ENCODE assay signal across 17 cellular contexts in genomic region chr22:20584029-20584871, GRCh38.
DNase-seq lines count a peak whose midpoint lies in the region; ATAC-seq and TF ChIP-seq lines count a peak whose summit lies in the region.
"Had no signal": no experiment of that assay in that cellular context is flagged by ENCODE, and none has a peak within 500 bp of the region (broad histone marks: within the 10 kb centered on the region; RNA-seq: fewer than 3 reads in every experiment).

No MANE protein-coding gene starts in this region.

- peak overlapping the region; percentile 25 for H3K27ac Mint-ChIP-seq in activated CD8-positive, alpha-beta T cell treated with anti-CD3 and anti-CD28 coated beads, Interleukin-2, amount 10 ng/mL, durations not matched to agents 7 days and 5 days
- no peak overlapping the region for H3K27ac Mint-ChIP-seq in activated CD8-positive, alpha-beta T cell treated with anti-CD3 and anti-CD28 coated beads for 36 hours
- H3K27ac Mint-ChIP-seq in immature natural killer cell: peak overlapping the region; percentile 49 to 75 (median 55)

- ATAC-seq in activated CD8-positive, alpha-beta T cell treated with anti-CD3 and anti-CD28 coated beads, Interleukin-2, amount 10 ng/mL, durations not matched to agents 7 days and 5 days: no peak
- ATAC-seq in activated CD8-positive, alpha-beta T cell treated with anti-CD3 and anti-CD28 coated beads for 36 hours: no peak
- ATAC-seq in right cardiac atrium (no peak), HG02981 (IDR thresholded peaks at IDR 0.05; ENCODE audit: unreplicated experiment) (no peak), HG03159 (IDR thresholded peaks at IDR 0.05; ENCODE audit: unreplicated experiment) (no peak)
- ATAC-seq: GM12878 had no signal

- H3K4me1 Mint-ChIP-seq in activated CD8-positive, alpha-beta T cell treated with anti-CD3 and anti-CD28 coated beads, Interleukin-2, amount 10 ng/mL, durations not matched to agents 7 days and 5 days (ENCODE audit: low read depth): peaks cover 5% of the 10 kb centered on the region
- peaks cover 17% of the 10 kb centered on the region for H3K4me1 Mint-ChIP-seq in activated CD8-positive, alpha-beta T cell treated with anti-CD3 and anti-CD28 coated beads for 36 hours (ENCODE audit: low read depth)
- H3K4me1 Mint-ChIP-seq in immature natural killer cell: peaks cover 27 to 29% of the 10 kb centered on the region in 2 donors

- H3K4me1 ChIP-seq in left ventricle myocardium inferior (peaks cover 10% of the 10 kb centered on the region), right cardiac atrium (ENCODE audit: control insufficient read depth, insufficient read depth, low read length) (no peaks in the 10 kb centered on the region)
- H3K4me1 ChIP-seq: Caco-2 had no signal

- CTCF ChIA-PET in activated CD8-positive, alpha-beta T cell treated with anti-CD3 and anti-CD28 coated beads, Interleukin-2, amount 10 ng/mL, durations not matched to agents 7 days and 5 days (lab: Charles Lee): interaction anchor here (1.3 to 1.8 kb wide), 3 partner anchors 15 to 33 kb away, joined by 3 to 7 read pairs (median 6); no protein-coding TSS in a partner anchor
- CTCF ChIA-PET in activated CD8-positive, alpha-beta T cell treated with anti-CD3 and anti-CD28 coated beads for 36 hours (lab: Charles Lee): interaction anchor here (1.0 kb wide), 1 partner anchor 10 kb away, joined by 3 read pairs; no protein-coding TSS in a partner anchor

- H3K27me3 ChIP-seq in left ventricle myocardium inferior (ENCODE audit: low read depth) (no peaks in the 10 kb centered on the region), right cardiac atrium (ENCODE audit: control insufficient read depth, insufficient read depth) (no peaks in the 10 kb centered on the region)
- H3K27me3 ChIP-seq: BLaER1 treated with 17β-estradiol and CSF1 and Interleukin-3, amounts not matched to agents 10 nM and 100 nM had no signal

- peaks cover 37% of the 10 kb centered on the region for H3K36me3 Mint-ChIP-seq in activated CD8-positive, alpha-beta T cell treated with anti-CD3 and anti-CD28 coated beads, Interleukin-2, amount 10 ng/mL, durations not matched to agents 7 days and 5 days (ENCODE audit: low read depth)
- peaks cover 6% of the 10 kb centered on the region for H3K36me3 Mint-ChIP-seq in activated CD8-positive, alpha-beta T cell treated with anti-CD3 and anti-CD28 coated beads for 36 hours (ENCODE audit: low read depth)
- peaks cover 3 to 16% (median 11%) of the 10 kb centered on the region in 3 donors for H3K36me3 Mint-ChIP-seq in immature natural killer cell

- peaks cover 72% of the 10 kb centered on the region for H3K36me3 ChIP-seq in left ventricle myocardium inferior

- no peak for TF ChIP-seq CTCF in activated CD8-positive, alpha-beta T cell treated with anti-CD3 and anti-CD28 coated beads for 36 hours (IDR thresholded peaks at IDR 0.05)
- TF ChIP-seq CTCF in left ventricle myocardium inferior (IDR thresholded peaks at IDR 0.05; ENCODE audit: borderline replicate concordance): no peak

- no peak overlapping the region for H3K4me3 ChIP-seq in left ventricle myocardium inferior
- no peak overlapping the region for H3K4me3 ChIP-seq in right cardiac atrium (ENCODE audit: low read length)
- H3K4me3 ChIP-seq: BLaER1 treated with 17β-estradiol and CSF1 and Interleukin-3, amounts not matched to agents 10 nM and 100 nM; GM12878; GM23248 had no signal

- H3K27me3 Mint-ChIP-seq in activated CD8-positive, alpha-beta T cell treated with anti-CD3 and anti-CD28 coated beads, Interleukin-2, amount 10 ng/mL, durations not matched to agents 7 days and 5 days (ENCODE audit: low read depth): no peaks in the 10 kb centered on the region
- no peaks in the 10 kb centered on the region for H3K27me3 Mint-ChIP-seq in activated CD8-positive, alpha-beta T cell treated with anti-CD3 and anti-CD28 coated beads for 36 hours
- peaks cover 4 to 12% (median 4%) of the 10 kb centered on the region in 3 donors for H3K27me3 Mint-ChIP-seq in immature natural killer cell (ENCODE audit: low read depth in 3 of 3)

- no peak overlapping the region for H3K27ac ChIP-seq in left ventricle myocardium inferior (replicated peaks)
- no peak overlapping the region for H3K27ac ChIP-seq in right cardiac atrium (ENCODE audit: low read length)
- H3K27ac ChIP-seq: BLaER1 treated with 17β-estradiol and CSF1 and Interleukin-3, amounts not matched to agents 10 nM and 100 nM; GM23248 had no signal

- H3K4me3 Mint-ChIP-seq in activated CD8-positive, alpha-beta T cell treated with anti-CD3 and anti-CD28 coated beads, Interleukin-2, amount 10 ng/mL, durations not matched to agents 7 days and 5 days: no peak overlapping the region
- H3K4me3 Mint-ChIP-seq in activated CD8-positive, alpha-beta T cell treated with anti-CD3 and anti-CD28 coated beads for 36 hours: no peak overlapping the region
- no peak overlapping the region for H3K4me3 Mint-ChIP-seq in immature natural killer cell

- H3K9me3 ChIP-seq in left ventricle myocardium inferior (replicated peaks) (no peaks in the 10 kb centered on the region), right cardiac atrium (ENCODE audit: control insufficient read depth, low read length) (no peaks in the 10 kb centered on the region)
- H3K9me3 ChIP-seq: BLaER1 treated with 17β-estradiol and CSF1 and Interleukin-3, amounts not matched to agents 10 nM and 100 nM; Caco-2 had no signal

- intact Hi-C loops in activated CD8-positive, alpha-beta T cell treated with anti-CD3 and anti-CD28 coated beads for 36 hours (cut with micrococcal nuclease): no loop called here
- intact Hi-C loops in left ventricle myocardium inferior (cut with micrococcal nuclease): no loop called here
- intact Hi-C loops in right cardiac atrium (cut with DNase I): no loop called here

- 92% methylated on average over 12 of the region's 12 CpGs for WGBS in right cardiac atrium

- DNase-seq in activated CD8-positive, alpha-beta T cell treated with anti-CD3 and anti-CD28 coated beads, Interleukin-2, amount 10 ng/mL, durations not matched to agents 7 days and 5 days: no peak
- no peak for DNase-seq in activated CD8-positive, alpha-beta T cell treated with anti-CD3 and anti-CD28 coated beads for 36 hours
- DNase-seq in left ventricle myocardium inferior (peak; percentile 6), right cardiac atrium (no peak), immature natural killer cell (no peak), NCI-H146 (lab: John Stamatoyannopoulos, UW) (no peak)
- DNase-seq: KG1; NCI-H1694; NCI-H2107; NCI-H226; NK-92 treated with Interleukin-12 subunit alpha and Interleukin-12 subunit beta, amount 100 ng/mL, for 24 hours had no signal

- POLR2A ChIA-PET in activated CD8-positive, alpha-beta T cell treated with anti-CD3 and anti-CD28 coated beads, Interleukin-2, amount 10 ng/mL, durations not matched to agents 7 days and 5 days (lab: Charles Lee): interaction anchor here (0.7 to 1.0 kb wide), 2 partner anchors 10 to 1141 kb away, joined by 3 to 4 read pairs; no protein-coding TSS in a partner anchor
- POLR2A ChIA-PET in activated CD8-positive, alpha-beta T cell treated with anti-CD3 and anti-CD28 coated beads for 36 hours (lab: Charles Lee): no interaction called here

- H3K9me3 Mint-ChIP-seq in activated CD8-positive, alpha-beta T cell treated with anti-CD3 and anti-CD28 coated beads, Interleukin-2, amount 10 ng/mL, durations not matched to agents 7 days and 5 days (ENCODE audit: insufficient read depth): no peaks in the 10 kb centered on the region
- H3K9me3 Mint-ChIP-seq in activated CD8-positive, alpha-beta T cell treated with anti-CD3 and anti-CD28 coated beads for 36 hours: no peaks in the 10 kb centered on the region
- no peaks in the 10 kb centered on the region for H3K9me3 Mint-ChIP-seq in immature natural killer cell
